16 cellular contexts compared by ENCODE assay signal in the genomic region with DNA sequence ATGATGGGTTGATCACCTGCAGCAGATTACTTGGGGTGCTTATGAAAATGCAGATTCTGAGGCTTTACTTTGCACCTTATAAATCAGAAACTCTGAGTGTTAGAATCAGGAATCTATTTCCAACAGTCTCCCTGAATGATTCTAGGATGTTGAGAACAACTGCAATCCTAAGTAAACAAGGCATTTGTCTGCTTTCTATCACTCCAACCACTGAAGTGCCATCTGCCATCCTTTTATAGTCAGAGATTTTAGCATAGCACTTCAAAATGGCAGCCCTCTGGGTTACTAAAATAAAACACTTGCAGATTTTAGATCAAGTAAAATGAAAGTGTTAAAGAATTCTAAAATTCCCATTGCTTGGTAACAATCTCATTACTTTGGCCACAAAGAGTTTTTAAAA.
"Had no signal": no experiment of that assay in that cellular context is flagged by ENCODE, and none has a peak within 500 bp of the region (broad histone marks: within the 10 kb centered on the region; RNA-seq: fewer than 3 reads in every experiment).

No MANE protein-coding gene starts in this region.

- H3K27me3 ChIP-seq: suprapubic skin, transverse colon, upper lobe of right lung, uterus had no signal

- H3K9me3 ChIP-seq: lower lobe of right lung, suprapubic skin, transverse colon, upper lobe of right lung, uterus had no signal

- DNase-seq: cortex of kidney; left ventricle myocardium superior; lower lobe of right lung; naive B cell; stimulated activated CD4-positive, alpha-beta T cell treated with anti-CD3 and anti-CD28 coated beads, Interleukin-12 subunit alpha, Interleukin-12 subunit beta, amount 100 ng/mL, for 4 hours; stimulated activated CD4-positive, alpha-beta T cell treated with anti-CD3 and anti-CD28 coated beads, Interleukin-1b, Interleukin-23, amount 100 ng/mL, for 48 hours; stimulated activated CD4-positive, alpha-beta T cell treated with anti-CD3 and anti-CD28 coated beads, Interleukin-4, amount 100 ng/mL, for 1 hour; stimulated activated CD8-positive, alpha-beta memory T cell treated with anti-CD3 and anti-CD28 coated beads, Interleukin-4, amount 100 ng/mL, for 48 hours; stimulated activated naive CD4-positive, alpha-beta T cell; stimulated activated naive CD8-positive, alpha-beta T cell treated with anti-CD3 and anti-CD28 coated beads, Interleukin-15, amount 100 ng/mL, for 72 hours; transverse colon; upper lobe of right lung; uterus had no signal

- H3K4me1 ChIP-seq: lower lobe of right lung, parathyroid adenoma, suprapubic skin, transverse colon, upper lobe of right lung, uterus had no signal

- H3K4me3 ChIP-seq: lower lobe of right lung, smooth muscle cell, suprapubic skin, transverse colon, upper lobe of right lung, uterus had no signal

- H3K36me3 ChIP-seq: lower lobe of right lung, suprapubic skin, transverse colon, upper lobe of right lung, uterus had no signal

- H3K27ac ChIP-seq: lower lobe of right lung, parathyroid adenoma, suprapubic skin, transverse colon, upper lobe of right lung, uterus had no signal
